In the genomic region with DNA sequence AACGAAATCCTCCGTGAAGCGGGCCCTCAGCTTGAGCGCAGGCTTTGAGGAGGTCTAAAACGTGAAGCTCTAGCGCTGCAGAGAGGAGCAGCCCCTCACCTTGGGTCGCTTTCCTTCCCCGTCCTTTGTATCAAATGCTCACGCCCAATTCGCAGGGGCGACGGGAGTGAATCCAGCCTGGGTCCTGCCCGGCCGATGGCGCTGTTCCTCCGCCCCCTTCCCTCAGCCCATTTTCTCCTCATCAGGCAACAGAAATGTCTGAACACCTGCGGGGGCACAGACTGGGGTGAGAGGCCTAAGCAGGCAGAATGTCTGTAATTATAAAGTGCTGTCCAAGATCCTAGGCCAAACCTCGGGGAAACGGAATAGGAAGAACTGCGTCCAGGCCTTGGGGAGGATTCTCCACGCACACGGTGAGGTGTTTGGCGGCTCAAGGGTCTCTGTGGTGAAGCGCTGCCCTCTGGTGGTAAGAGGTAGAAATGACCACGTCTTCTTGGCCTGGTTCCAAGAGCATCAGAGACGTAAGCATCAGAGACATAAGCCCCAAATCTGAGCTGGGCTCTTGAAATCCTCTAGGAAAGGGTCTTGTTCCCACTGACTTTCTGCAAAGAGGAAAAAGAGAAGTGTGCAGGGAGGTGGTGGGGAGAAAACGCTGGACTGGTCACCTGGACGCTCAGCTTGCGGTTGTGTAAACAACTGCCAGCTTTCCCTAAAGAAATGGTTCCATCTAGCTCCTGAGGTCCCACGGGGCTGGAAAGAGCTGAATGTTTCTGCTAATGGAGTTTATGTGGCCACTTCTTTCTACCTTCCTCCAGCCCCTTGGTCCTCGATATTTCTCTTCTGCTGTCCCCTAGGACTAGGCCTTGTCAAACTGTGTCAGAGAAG, we compare ENCODE assay signal across 8 cellular contexts.
DNase-seq lines count a peak whose midpoint lies in the region; TF ChIP-seq lines count a peak whose summit lies in the region.

No MANE protein-coding gene starts in this region.

- peak; percentile 93 for TF ChIP-seq CTCF in endothelial cell (IDR thresholded peaks at IDR 0.05; ENCODE audit: unreplicated experiment)

- peak overlapping the region; percentile 60 for H3K4me3 Mint-ChIP-seq in endothelial cell (ENCODE audit: unreplicated experiment)

- POLR2A ChIA-PET in HEK293T (lab: Yijun Ruan, JAX), result no interaction called here

- H3K27ac Mint-ChIP-seq in endothelial cell (ENCODE audit: unreplicated experiment), result no peak overlapping the region

- CTCF ChIA-PET in HEK293T (lab: Yijun Ruan, JAX), result interaction anchor here (0.6 to 2.2 kb wide), 15 partner anchors 8 to 1062 kb away, joined by 3 to 14 read pairs (median 4); a partner anchor contains a TSS

- peaks cover 5% of the 10 kb centered on the region for H3K4me1 Mint-ChIP-seq in endothelial cell (ENCODE audit: unreplicated experiment)

- no peaks in the 10 kb centered on the region for H3K9me3 Mint-ChIP-seq in endothelial cell (ENCODE audit: unreplicated experiment)

- H3K27me3 Mint-ChIP-seq in endothelial cell (ENCODE audit: unreplicated experiment), result peaks cover 4% of the 10 kb centered on the region

- peak; percentile 91 for DNase-seq in CD1c-positive myeloid dendritic cell (ENCODE audit: extremely low spot score)
- peak; percentile 85 for DNase-seq in HEK293T (ENCODE audit: extremely low spot score)
- DNase-seq in NCI-H82 (lab: John Stamatoyannopoulos, UW), result peak; percentile 95
- DNase-seq in activated CD8-positive, alpha-beta memory T cell treated with anti-CD3 and anti-CD28 coated beads for 24 hours, result peak; percentile 88
- peak; percentile 76 for DNase-seq in endothelial cell (ENCODE audit: low spot score)
- peak; percentile 81 for DNase-seq in midbrain (lab: John Stamatoyannopoulos, UW)
- peak; percentile 53 for DNase-seq in stimulated activated CD8-positive, alpha-beta memory T cell treated with anti-CD3 and anti-CD28 coated beads, Interleukin-4, amount 100 ng/mL, for 24 hours (ENCODE audit: low read depth)
- DNase-seq in GOT3 (lab: John Stamatoyannopoulos, UW), result no peak

- H3K36me3 Mint-ChIP-seq in endothelial cell (ENCODE audit: low read depth, unreplicated experiment), result no peaks in the 10 kb centered on the region

TF ChIP-seq in HEK293T, 16 proteins besides CTCF, POLR2A, EP300 and RAD21:
- TF ChIP-seq LEF1 (IDR thresholded peaks at IDR 0.05; ENCODE audit: borderline replicate concordance) (no peak), ZNF384 (IDR thresholded peaks at IDR 0.05) (no peak), FOXM1 (IDR thresholded peaks at IDR 0.05; ENCODE audit: borderline replicate concordance) (no peak), FOXA1 (IDR thresholded peaks at IDR 0.05) (no peak), CTBP1 (IDR thresholded peaks at IDR 0.05; ENCODE audit: borderline replicate concordance) (no peak), ARNT (IDR thresholded peaks at IDR 0.05) (no peak), HDGF (IDR thresholded peaks at IDR 0.05; ENCODE audit: borderline replicate concordance) (no peak), ELF4 (IDR thresholded peaks at IDR 0.05) (no peak), TARDBP (IDR thresholded peaks at IDR 0.05) (no peak), BHLHE40 (IDR thresholded peaks at IDR 0.05; ENCODE audit: borderline replicate concordance) (no peak), NFRKB (IDR thresholded peaks at IDR 0.05) (no peak), FOXK2 (IDR thresholded peaks at IDR 0.05) (no peak), SUZ12 (IDR thresholded peaks at IDR 0.05) (no peak), L3MBTL2 (conservative IDR thresholded peaks at IDR 0.05) (no peak), SP1 (IDR thresholded peaks at IDR 0.05) (no peak)
- TF ChIP-seq, protein P1, sequence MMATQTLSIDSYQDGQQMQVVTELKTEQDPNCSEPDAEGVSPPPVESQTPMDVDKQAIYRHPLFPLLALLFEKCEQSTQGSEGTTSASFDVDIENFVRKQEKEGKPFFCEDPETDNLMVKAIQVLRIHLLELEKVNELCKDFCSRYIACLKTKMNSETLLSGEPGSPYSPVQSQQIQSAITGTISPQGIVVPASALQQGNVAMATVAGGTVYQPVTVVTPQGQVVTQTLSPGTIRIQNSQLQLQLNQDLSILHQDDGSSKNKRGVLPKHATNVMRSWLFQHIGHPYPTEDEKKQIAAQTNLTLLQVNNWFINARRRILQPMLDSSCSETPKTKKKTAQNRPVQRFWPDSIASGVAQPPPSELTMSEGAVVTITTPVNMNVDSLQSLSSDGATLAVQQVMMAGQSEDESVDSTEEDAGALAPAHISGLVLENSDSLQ (IDR thresholded peaks at IDR 0.05), result no peak
